In genomic region chr7:139340808-139341057, GRCh38 we compare ENCODE assay signal across 8 cellular contexts. TPM values are rescaled to one million over a fixed set of nuclear protein-coding genes. Genes with fewer than 3 reads are reported as not detected.
DNase-seq lines count a peak whose midpoint lies in the region; ATAC-seq and TF ChIP-seq lines count a peak whose summit lies in the region.

No MANE protein-coding gene starts in this region.

- peaks cover 9% of the 10 kb centered on the region for H3K27me3 Mint-ChIP-seq in T-helper 2 cell treated with Interferon-gamma antibody and Interleukin-4, amounts not matched to agents 5 μg/mL and 100 μg/mL, for 36 hours (ENCODE audit: low read depth)

- H3K4me3 ChIP-seq in fibroblast of villous mesenchyme (ENCODE audit: low read depth, low read length) (peak overlapping the region; percentile 97), retinal pigment epithelial cell (ENCODE audit: low read length) (peak overlapping the region; percentile 95)

- peaks cover 16% of the 10 kb centered on the region for H3K4me1 Mint-ChIP-seq in T-helper 2 cell treated with Interferon-gamma antibody and Interleukin-4, amounts not matched to agents 5 μg/mL and 100 μg/mL, for 36 hours (ENCODE audit: low read depth)

- DNase-seq in NCI-H2171 (lab: John Stamatoyannopoulos, UW) (peak; percentile 85), NCI-H2171 treated with DMSO at 0.1 percent for 48 hours (lab: John Stamatoyannopoulos, UW) (no peak), fibroblast of villous mesenchyme (ENCODE audit: low read depth) (no peak), retinal pigment epithelial cell (ENCODE audit: low read depth) (no peak), cerebellum (ENCODE audit: low spot score) (no peak)
- DNase-seq in T-helper 2 cell treated with Interferon-gamma antibody and Interleukin-4, amounts not matched to agents 5 μg/mL and 100 μg/mL, for 36 hours (ENCODE audit: low spot score): no peak

- H3K4me3 Mint-ChIP-seq in T-helper 2 cell treated with Interferon-gamma antibody and Interleukin-4, amounts not matched to agents 5 μg/mL and 100 μg/mL, for 36 hours: peak overlapping the region; percentile 95

- peaks cover 12% of the 10 kb centered on the region for H3K36me3 Mint-ChIP-seq in T-helper 2 cell treated with Interferon-gamma antibody and Interleukin-4, amounts not matched to agents 5 μg/mL and 100 μg/mL, for 36 hours (ENCODE audit: low read depth)

- H3K27ac Mint-ChIP-seq in T-helper 2 cell treated with Interferon-gamma antibody and Interleukin-4, amounts not matched to agents 5 μg/mL and 100 μg/mL, for 36 hours: peak overlapping the region; percentile 97

- ATAC-seq in GM19463 (IDR thresholded peaks at IDR 0.05; ENCODE audit: unreplicated experiment) (no peak), GM19397 (IDR thresholded peaks at IDR 0.05; ENCODE audit: unreplicated experiment) (no peak)

- H3K9me3 Mint-ChIP-seq in T-helper 2 cell treated with Interferon-gamma antibody and Interleukin-4, amounts not matched to agents 5 μg/mL and 100 μg/mL, for 36 hours: peaks cover 6% of the 10 kb centered on the region

- no peak for TF ChIP-seq CTCF in fibroblast of villous mesenchyme (IDR thresholded peaks at IDR 0.05; ENCODE audit: insufficient read depth, low read depth, low read length)
- TF ChIP-seq CTCF in retinal pigment epithelial cell (conservative IDR thresholded peaks at IDR 0.05; ENCODE audit: low read depth, low read length): no peak

RNA-seq across cellular contexts. Expression of gene FMC1, which starts 0.4 kb away (rescaled TPM):
- total RNA-seq in fibroblast of villous mesenchyme (8.4 and 13.4 TPM in 2 replicates), cerebellum (9.6 TPM)

RNA-seq across cellular contexts. Expression of gene LUC7L2, which starts 19.0 kb away (rescaled TPM):
- total RNA-seq in fibroblast of villous mesenchyme: 50.3 and 57.0 TPM in 2 replicates
- 55.8 TPM for total RNA-seq in cerebellum
